In genomic region chr3:112519424-112520001, GRCh38 we compare ENCODE assay signal across 8 cellular contexts. TPM values are rescaled to one million over a fixed set of nuclear protein-coding genes. Genes with fewer than 3 reads are reported as not detected.
DNase-seq lines count a peak whose midpoint lies in the region; ATAC-seq and TF ChIP-seq lines count a peak whose summit lies in the region.

No MANE protein-coding gene starts in this region.

- H3K27ac Mint-ChIP-seq in effector memory CD8-positive, alpha-beta T cell = no peak overlapping the region
- peak overlapping the region; percentile 80 for H3K27ac Mint-ChIP-seq in memory B cell

- peaks cover 3% of the 10 kb centered on the region for H3F3A ChIP-seq in SK-N-SH (replicated peaks; ENCODE audit: insufficient read depth)

- H3K4me1 Mint-ChIP-seq in effector memory CD8-positive, alpha-beta T cell (ENCODE audit: low read depth in 2 of 2) = peaks cover 5 to 6% of the 10 kb centered on the region in 2 donors
- H3K4me1 Mint-ChIP-seq in memory B cell = peaks cover 11% of the 10 kb centered on the region

- TF ChIP-seq RAD21 in SK-N-SH (IDR thresholded peaks at IDR 0.05; ENCODE audit: low read length) = peak; percentile 84

- POLR2A ChIA-PET in SK-N-SH (lab: Yijun Ruan, JAX) = no interaction called here

- no peaks in the 10 kb centered on the region for H3K9me2 ChIP-seq in SK-N-SH

- no peak overlapping the region for H3K27ac ChIP-seq in SK-N-SH (ENCODE audit: low read depth in 2 of 2, low read length in 1 of 2)

- TF ChIP-seq CTCF in SK-N-SH (IDR thresholded peaks at IDR 0.05) = peak; percentile 83

- intact Hi-C loops in Right ventricle myocardium inferior (cut with DNase I) (loop anchor here (2.0 to 10.0 kb wide), 3 partner anchors 193 to 945 kb away; no protein-coding TSS in a partner anchor), cardiac septum (cut with DNase I) (loop anchor here (5.0 to 10.0 kb wide), 4 partner anchors 125 to 407 kb away; partner anchors contain the start of genes CD200 and SLC9C1)

- peaks cover 14% of the 10 kb centered on the region for H3K36me3 Mint-ChIP-seq in effector memory CD8-positive, alpha-beta T cell (ENCODE audit: insufficient read depth)
- H3K36me3 Mint-ChIP-seq in memory B cell = peaks cover 1% of the 10 kb centered on the region

- no peaks in the 10 kb centered on the region for H3K9me3 Mint-ChIP-seq in effector memory CD8-positive, alpha-beta T cell
- no peaks in the 10 kb centered on the region for H3K9me3 Mint-ChIP-seq in memory B cell

- no peaks in the 10 kb centered on the region for H3K27me3 Mint-ChIP-seq in effector memory CD8-positive, alpha-beta T cell
- no peaks in the 10 kb centered on the region for H3K27me3 Mint-ChIP-seq in memory B cell

- no peaks in the 10 kb centered on the region for H3K79me2 ChIP-seq in SK-N-SH (ENCODE audit: insufficient read depth)

- H3K4me3 Mint-ChIP-seq in effector memory CD8-positive, alpha-beta T cell = no peak overlapping the region
- no peak overlapping the region for H3K4me3 Mint-ChIP-seq in memory B cell

- H3K4me1 ChIP-seq in SK-N-SH (ENCODE audit: control insufficient read depth in 1 of 2, insufficient read depth in 2 of 2, low read depth in 1 of 2, low read length in 1 of 2) = no peaks in the 10 kb centered on the region

- WGBS in SK-N-SH (ENCODE audit: low lambda C conversion rate) = 97% methylated on average over 2 of the region's 2 CpGs

- TF ChIP-seq EP300 in SK-N-SH (IDR thresholded peaks at IDR 0.05; ENCODE audit: borderline replicate concordance in 1 of 2, low read depth in 1 of 2, low read length in 1 of 2) = no peak

- H3K4me3 ChIP-seq in SK-N-SH (ENCODE audit: low read depth in 2 of 2, low read length in 1 of 2) = no peak overlapping the region

- H3K9me3 ChIP-seq in SK-N-SH = no peaks in the 10 kb centered on the region

- CTCF ChIA-PET in SK-N-SH (lab: Yijun Ruan, JAX) = interaction anchor here (0.7 to 7.3 kb wide), 24 partner anchors 12 to 424 kb away, joined by 3 to 89 read pairs (median 5); partner anchors contain the start of genes CD200, GCSAM and SLC9C1

- no peaks in the 10 kb centered on the region for H4K20me1 ChIP-seq in SK-N-SH (ENCODE audit: insufficient read depth)

- no peak overlapping the region for H2AFZ ChIP-seq in SK-N-SH (ENCODE audit: low read depth)

- no peaks in the 10 kb centered on the region for H3K27me3 ChIP-seq in SK-N-SH (ENCODE audit: insufficient read depth)

- no peak for DNase-seq in Right ventricle myocardium inferior (ENCODE audit: missing footprints)
- no peak for DNase-seq in cardiac septum (ENCODE audit: low spot score)
- DNase-seq in NCI-H1105 treated with DMSO at 0.1 percent for 48 hours (lab: John Stamatoyannopoulos, UW) = peak; percentile 65
- peak; percentile 40 for DNase-seq in SK-N-SH
- DNase-seq in effector memory CD8-positive, alpha-beta T cell = peak; percentile 33 to 39 (median 38)
- peak in 1 of 2 donors; percentile 55 for DNase-seq in memory B cell (ENCODE audit: low spot score in 2 of 2)
- DNase-seq in activated effector memory CD4-positive, alpha-beta T cell treated with Interleukin-2 at 50 U/mL for 16 hours = no peak

- no peak overlapping the region for H3K9ac ChIP-seq in SK-N-SH

- no peaks in the 10 kb centered on the region for H3K36me3 ChIP-seq in SK-N-SH (replicated peaks in 1 of 2; ENCODE audit: control insufficient read depth in 1 of 2, insufficient read depth in 2 of 2, low read length in 1 of 2)

- no peak overlapping the region for H3K4me2 ChIP-seq in SK-N-SH

- ATAC-seq in Right ventricle myocardium inferior (peak; percentile 62), HG02678 (IDR thresholded peaks at IDR 0.05; ENCODE audit: unreplicated experiment) (peak; percentile 46), memory B cell (ENCODE audit: low read depth) (peak; percentile 87)
- peak; percentile 94 for ATAC-seq in effector memory CD8-positive, alpha-beta T cell (replicated peaks)

TF ChIP-seq in SK-N-SH, 30 proteins besides CTCF, POLR2A, EP300 and RAD21:
- TF ChIP-seq SMC3 (IDR thresholded peaks at IDR 0.05; ENCODE audit: low read depth, low read length) (peak; percentile 91), FOXJ3 (CRISPR knock-in tag; IDR thresholded peaks at IDR 0.05) (no peak)

RNA-seq across cellular contexts. Expression of gene BTLA, which starts 20.2 kb away (rescaled TPM):
- 0.14 TPM for total RNA-seq in Right ventricle myocardium inferior
- total RNA-seq in cardiac septum = 0.35 TPM
- polyA plus RNA-seq in SK-N-SH (2012; rRNA removed) = not detected in 2 replicates
- polyA plus RNA-seq in SK-N-SH (2012; cell fraction: cytosol; rRNA removed) = 0.07 TPM in 1 of 2 replicates, not detected in the other
- not detected in 2 replicates for polyA plus RNA-seq in SK-N-SH (2012; cell fraction: nucleus; rRNA removed)

RNA-seq across cellular contexts. Expression of gene ATG3, which starts 42.2 kb away (rescaled TPM):
- total RNA-seq in Right ventricle myocardium inferior (38.2 TPM), cardiac septum (41.0 TPM)
- 38.8 and 39.7 TPM in 2 replicates for polyA plus RNA-seq in SK-N-SH (2012; rRNA removed)
- 37.6 and 43.8 TPM in 2 replicates for polyA plus RNA-seq in SK-N-SH (2012; cell fraction: cytosol; rRNA removed)
- polyA plus RNA-seq in SK-N-SH (2012; cell fraction: nucleus; rRNA removed) = 14.8 and 18.7 TPM in 2 replicates

RNA-seq across cellular contexts. Expression of gene SLC35A5, which starts 42.3 kb away (rescaled TPM):
- total RNA-seq in Right ventricle myocardium inferior (14.6 TPM), cardiac septum (18.6 TPM)
- polyA plus RNA-seq in SK-N-SH (2012; rRNA removed) = 16.0 and 23.2 TPM in 2 replicates
- polyA plus RNA-seq in SK-N-SH (2012; cell fraction: cytosol; rRNA removed) = 25.6 and 29.9 TPM in 2 replicates
- 4.0 and 19.1 TPM in 2 replicates for polyA plus RNA-seq in SK-N-SH (2012; cell fraction: nucleus; rRNA removed)

Comparison
In these comparisons a context has a peak if more than half of its experiments do, and no peak if none do; other contexts are left out.
1. DNase-seq: peak in NCI-H1105 treated with DMSO at 0.1 percent for 48 hours (single experiment), SK-N-SH (single experiment) and effector memory CD8-positive, alpha-beta T cell (3 of 3); none in Right ventricle myocardium inferior (single experiment), cardiac septum (single experiment) and activated effector memory CD4-positive, alpha-beta T cell treated with Interleukin-2 at 50 U/mL for 16 hours (single experiment).
2. Peak in every context shown above with its lines, with median percentiles within 50 percentile points of each other: ATAC-seq.